ENCODE assay signal across 36 cellular contexts in the genomic region with DNA sequence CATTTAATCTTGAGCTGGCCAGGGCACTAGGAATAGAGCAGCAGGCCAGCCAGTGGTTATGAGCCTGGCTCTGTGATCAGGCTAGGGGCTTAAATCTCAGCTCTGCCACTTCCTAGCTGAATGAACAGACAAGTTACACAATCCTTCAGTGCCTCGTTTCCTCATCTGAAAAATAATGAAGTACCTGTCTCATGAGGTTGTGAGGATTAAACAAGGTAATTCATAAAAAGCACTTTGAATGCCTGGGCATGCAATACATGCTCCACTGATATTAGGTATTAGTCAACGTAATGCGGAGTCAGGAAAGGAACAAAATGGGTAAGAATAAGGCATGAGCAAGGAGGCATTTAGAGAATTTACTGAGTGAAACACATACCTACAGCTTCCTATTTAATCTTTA.
DNase-seq lines count a peak whose midpoint lies in the region; ATAC-seq, FAIRE-seq and TF ChIP-seq lines count a peak whose summit lies in the region.
"Had no signal": no experiment of that assay in that cellular context is flagged by ENCODE, and none has a peak within 500 bp of the region (broad histone marks: within the 10 kb centered on the region; RNA-seq: fewer than 3 reads in every experiment).

No MANE protein-coding gene starts in this region.

- no peaks in the 10 kb centered on the region for H3K36me3 Mint-ChIP-seq in astrocyte (ENCODE audit: low read depth, unreplicated experiment)
- H3K36me3 Mint-ChIP-seq: CD14-positive monocyte; CD4-positive, alpha-beta memory T cell; CD4-positive, CD25-positive, alpha-beta regulatory T cell; CD8-positive, alpha-beta memory T cell; CD8-positive, alpha-beta T cell had no signal

- FAIRE-seq in D721Med (lab: Jason Lieb, UNC): peak; percentile 90
- FAIRE-seq in astrocyte (lab: Jason Lieb, UNC): peak; percentile 54
- FAIRE-seq: A204.1, A549 had no signal

- no peak overlapping the region for H3K4me3 Mint-ChIP-seq in astrocyte (ENCODE audit: unreplicated experiment)
- H3K4me3 Mint-ChIP-seq: B cell; CD14-positive monocyte; CD4-positive, alpha-beta memory T cell; CD4-positive, alpha-beta T cell; CD4-positive, CD25-positive, alpha-beta regulatory T cell; CD8-positive, alpha-beta memory T cell; CD8-positive, alpha-beta T cell had no signal

- intact Hi-C loops in testis (cut with DNase I; ENCODE audit: low total_unique reads): no loop called here

- H3K27me3 ChIP-seq in astrocyte (ENCODE audit: insufficient read depth, low read length): peaks cover 2% of the 10 kb centered on the region
- H3K27me3 ChIP-seq in testis: no peaks in the 10 kb centered on the region
- H3K27me3 ChIP-seq: BE2C; BLaER1; BLaER1 treated with 17β-estradiol and CSF1 and Interleukin-3, amounts not matched to agents 10 nM and 100 nM had no signal

- no peak overlapping the region for H3K4me2 ChIP-seq in astrocyte (ENCODE audit: low read length)
- H3K4me2 ChIP-seq: A549; BLaER1; BLaER1 treated with 17β-estradiol and CSF1 and Interleukin-3, amounts not matched to agents 10 nM and 100 nM had no signal

- H3K9me3 ChIP-seq in astrocyte (ENCODE audit: insufficient read depth, low read depth, low read length): no peaks in the 10 kb centered on the region
- H3K9me3 ChIP-seq in testis: no peaks in the 10 kb centered on the region
- H3K9me3 ChIP-seq: A549; BE2C; BLaER1; BLaER1 treated with 17β-estradiol and CSF1 and Interleukin-3, amounts not matched to agents 10 nM and 100 nM; Caco-2 had no signal

- H3K4me1 ChIP-seq in astrocyte (ENCODE audit: insufficient read depth, low read length) (no peaks in the 10 kb centered on the region), testis (no peaks in the 10 kb centered on the region)
- H3K4me1 ChIP-seq: A549, BE2C, Caco-2 had no signal

- H3K4me3 ChIP-seq in astrocyte (ENCODE audit: insufficient read depth, low read depth, low read length): no peak overlapping the region
- no peak overlapping the region for H3K4me3 ChIP-seq in epithelial cell of esophagus (ENCODE audit: low read length)
- H3K4me3 ChIP-seq in testis: no peak overlapping the region
- H3K4me3 ChIP-seq: A549; BLaER1; BLaER1 treated with 17β-estradiol and CSF1 and Interleukin-3, amounts not matched to agents 10 nM and 100 nM had no signal

- ATAC-seq in esophagus mucosa: peak; percentile 97
- ATAC-seq: A549; CD8-positive, alpha-beta T cell had no signal

- H2AFZ ChIP-seq in astrocyte (ENCODE audit: low read depth, low read length): no peak overlapping the region

- TF ChIP-seq POLR2A in testis (IDR thresholded peaks at IDR 0.05): no peak

- H3K27me3 Mint-ChIP-seq in astrocyte (ENCODE audit: low read depth, unreplicated experiment): peaks cover 19% of the 10 kb centered on the region
- H3K27me3 Mint-ChIP-seq: B cell; CD4-positive, alpha-beta memory T cell; CD4-positive, alpha-beta T cell; CD8-positive, alpha-beta memory T cell had no signal

- no peak for TF ChIP-seq CTCF in D721Med (IDR thresholded peaks at IDR 0.05; ENCODE audit: insufficient read depth, missing control alignments)
- no peak for TF ChIP-seq CTCF in astrocyte (IDR thresholded peaks at IDR 0.05; ENCODE audit: insufficient read depth, low read depth, low read length)
- TF ChIP-seq CTCF in epithelial cell of esophagus (IDR thresholded peaks at IDR 0.05; ENCODE audit: insufficient read depth, low read depth, low read length, missing control alignments): no peak
- TF ChIP-seq CTCF in testis (IDR thresholded peaks at IDR 0.05): no peak

- H4K20me1 ChIP-seq in astrocyte (ENCODE audit: insufficient read depth, low read length): no peaks in the 10 kb centered on the region
- H4K20me1 ChIP-seq: BLaER1; BLaER1 treated with 17β-estradiol and CSF1 and Interleukin-3, amounts not matched to agents 10 nM and 100 nM had no signal

- no peak overlapping the region for H3K27ac Mint-ChIP-seq in astrocyte (ENCODE audit: unreplicated experiment)
- H3K27ac Mint-ChIP-seq: B cell; CD4-positive, alpha-beta memory T cell; CD4-positive, alpha-beta T cell; CD4-positive, CD25-positive, alpha-beta regulatory T cell; CD8-positive, alpha-beta memory T cell; CD8-positive, alpha-beta T cell had no signal

- H3K9ac ChIP-seq in astrocyte (ENCODE audit: low read length): no peak overlapping the region
- H3K9ac ChIP-seq: BLaER1; BLaER1 treated with 17β-estradiol and CSF1 and Interleukin-3, amounts not matched to agents 10 nM and 100 nM had no signal

- DNase-seq in D721Med (ENCODE audit: insufficient read length, low spot score) (no peak), astrocyte (ENCODE audit: low read depth) (no peak), epithelial cell of esophagus (ENCODE audit: low read depth) (peak; percentile 65), GF-D8 (lab: John Stamatoyannopoulos, UW) (no peak), superior temporal gyrus (ENCODE audit: extremely low spot score) (no peak), retina (no peak), testis (no peak)
- DNase-seq: 8988T; ACHN; AML-193; BE2C; C1 segment of cervical spinal cord; Caco-2; Calu3; CD4-positive, alpha-beta memory T cell; CD4-positive, alpha-beta T cell; CD4-positive, CD25-positive, alpha-beta regulatory T cell; CD8-positive, alpha-beta memory T cell; CD8-positive, alpha-beta T cell; COR-L47; DMS 273 treated with DMSO at 0.1 percent for 48 hours; DMS153; DMS53; DMS79; DMS79 treated with DMSO at 0.1 percent for 48 hours; DND-41; EL had no signal

- WGBS in testis, 2 donors: 86 to 95% methylated on average over 3 of the region's 3 CpGs

- H3K36me3 ChIP-seq in astrocyte (ENCODE audit: insufficient read depth, low read length) (no peaks in the 10 kb centered on the region), testis (ENCODE audit: low read depth, missing control alignments) (no peaks in the 10 kb centered on the region)
- H3K36me3 ChIP-seq: BE2C; BLaER1; BLaER1 treated with 17β-estradiol and CSF1 and Interleukin-3, amounts not matched to agents 10 nM and 100 nM had no signal

- no peaks in the 10 kb centered on the region for H3K9me3 Mint-ChIP-seq in astrocyte (ENCODE audit: unreplicated experiment)
- H3K9me3 Mint-ChIP-seq: CD8-positive, alpha-beta T cell had no signal

- H3K79me2 ChIP-seq in astrocyte (ENCODE audit: insufficient read depth, low read length): no peaks in the 10 kb centered on the region

- no peaks in the 10 kb centered on the region for H3K4me1 Mint-ChIP-seq in astrocyte (ENCODE audit: low read depth, unreplicated experiment)
- H3K4me1 Mint-ChIP-seq: B cell; CD14-positive monocyte; CD4-positive, alpha-beta memory T cell; CD4-positive, CD25-positive, alpha-beta regulatory T cell; CD8-positive, alpha-beta memory T cell had no signal

- H3K27ac ChIP-seq in astrocyte (ENCODE audit: low read depth, low read length): no peak overlapping the region
- H3K27ac ChIP-seq in testis: no peak overlapping the region
- H3K27ac ChIP-seq: 22Rv1; A549; BLaER1; BLaER1 treated with 17β-estradiol and CSF1 and Interleukin-3, amounts not matched to agents 10 nM and 100 nM; C4-2B had no signal
